8 cellular contexts compared by ENCODE assay signal in genomic region chr12:76084277-76085158, GRCh38. TPM values are rescaled to one million over a fixed set of nuclear protein-coding genes. Genes with fewer than 3 reads are reported as not detected.
DNase-seq lines count a peak whose midpoint lies in the region; ATAC-seq and TF ChIP-seq lines count a peak whose summit lies in the region.

Gene NAP1L1, minus strand, starts transcription at chr12:76084685. Its CDS starts 10,466 bp downstream, at chr12:76074219.

- DNase-seq in AG04450 (ENCODE audit: low read depth, low spot score) (peak; percentile 97), NCI-H226 (peak; percentile 99), activated B cell treated with CpG ODN at 0.5 μM for 24 hours (peak; percentile 96), caudate nucleus (lab: John Stamatoyannopoulos, UW) (peak; percentile 83 to 99 (median 96)), inferior parietal cortex (ENCODE audit: extremely low spot score) (peak; percentile 95)
- peak; percentile 91 to 97 for DNase-seq in stimulated activated CD4-positive, alpha-beta T cell treated with anti-CD3 and anti-CD28 coated beads, Interleukin-12 subunit alpha, Interleukin-12 subunit beta, amount 100 ng/mL, for 24 hours (ENCODE audit: low read depth in 2 of 2)

- TF ChIP-seq CTCF in AG04450 (IDR thresholded peaks at IDR 0.05; ENCODE audit: low read depth, low read length) (no peak), activated B cell treated with CpG ODN at 0.5 μM for 24 hours (IDR thresholded peaks at IDR 0.05) (no peak)

- H3K4me1 Mint-ChIP-seq in activated B cell treated with CpG ODN at 0.5 μM for 24 hours, result peaks cover 58% of the 10 kb centered on the region

- H3K9me3 Mint-ChIP-seq in activated B cell treated with CpG ODN at 0.5 μM for 24 hours, result no peaks in the 10 kb centered on the region

- H3K27ac ChIP-seq in AG04450 (ENCODE audit: low read depth, low read length) (peak within 1 kb of the TSS; percentile 92), caudate nucleus (ENCODE audit: low read depth, low read length) (peak within 1 kb of the TSS; percentile 93)

- peak within 1 kb of the TSS; percentile 100 for H3K27ac Mint-ChIP-seq in activated B cell treated with CpG ODN at 0.5 μM for 24 hours

- peak within 1 kb of the TSS; percentile 99 for H3K4me3 Mint-ChIP-seq in activated B cell treated with CpG ODN at 0.5 μM for 24 hours

- POLR2A ChIA-PET in AG04450 (lab: Yijun Ruan, JAX), result interaction anchor here (1.1 to 2.4 kb wide), 2 partner anchors 53 to 263 kb away, joined by 5 to 9 read pairs; partner anchors contain the start of genes BBS10 and PHLDA1
- POLR2A ChIA-PET in activated B cell treated with CpG ODN at 0.5 μM for 24 hours (lab: Charles Lee), result interaction anchor here (0.7 to 3.1 kb wide), 8 partner anchors 53 to 679 kb away, joined by 3 to 26 read pairs (median 8); partner anchors contain the start of genes BBS10, GLIPR1, KRR1 and OSBPL8

- H3K4me3 ChIP-seq in AG04450 (ENCODE audit: low read depth, low read length), result peak within 1 kb of the TSS; percentile 88

- H3K27me3 Mint-ChIP-seq in activated B cell treated with CpG ODN at 0.5 μM for 24 hours, result no peaks in the 10 kb centered on the region

- CTCF ChIA-PET in AG04450 (lab: Charles Lee), result interaction anchor here (0.6 kb wide), 1 partner anchor 37 kb away, joined by 4 read pairs; no protein-coding TSS in a partner anchor
- CTCF ChIA-PET in activated B cell treated with CpG ODN at 0.5 μM for 24 hours (lab: Charles Lee), result interaction anchor here (0.8 to 1.1 kb wide), 2 partner anchors 264 to 557 kb away, joined by 3 read pairs; partner anchors contain the start of gene BBS10

- H3K27me3 ChIP-seq in AG04450 (ENCODE audit: control insufficient read depth, insufficient read depth, low read length), result no peaks in the 10 kb centered on the region

- intact Hi-C loops in activated B cell treated with CpG ODN at 0.5 μM for 24 hours (cut with micrococcal nuclease), result loop anchor here (1.0 to 10.0 kb wide), 16 partner anchors 74 to 1547 kb away; partner anchors contain the start of genes ATXN7L3B, BBS10, CAPS2 and E2F7

- no peaks in the 10 kb centered on the region for H3K9me3 ChIP-seq in AG04450 (ENCODE audit: control insufficient read depth, insufficient read depth, low read length)

- peak; percentile 95 for ATAC-seq in GM18909 (IDR thresholded peaks at IDR 0.05; ENCODE audit: poor library complexity, unreplicated experiment)
- peak; percentile 92 for ATAC-seq in HG03175 (IDR thresholded peaks at IDR 0.05; ENCODE audit: unreplicated experiment)
- peak; percentile 81 for ATAC-seq in activated B cell treated with CpG ODN at 0.5 μM for 24 hours (ENCODE audit: low read depth)

- H3K36me3 Mint-ChIP-seq in activated B cell treated with CpG ODN at 0.5 μM for 24 hours (ENCODE audit: low read depth), result peaks cover 25% of the 10 kb centered on the region

RNA-seq across cellular contexts. Expression of gene NAP1L1, which starts in this region (rescaled TPM):
- 421 and 593 TPM in 2 replicates for polyA plus RNA-seq in AG04450 (2011; rRNA removed)
- 110 and 183 TPM in 2 replicates for polyA minus RNA-seq in AG04450 (2011; rRNA and poly(A)+ RNA removed)
- total RNA-seq in activated B cell treated with CpG ODN at 0.5 μM for 24 hours, result 1,180 and 1,185 TPM in 2 replicates

Comparison
In these comparisons a context has a peak if more than half of its experiments do, and no peak if none do; other contexts are left out.
1. Peak in every context shown above with its lines: DNase-seq, ATAC-seq, H3K4me3 ChIP-seq and H3K27ac ChIP-seq.